Comparison of ENCODE assay signal across 1 cellular context in the genomic region with DNA sequence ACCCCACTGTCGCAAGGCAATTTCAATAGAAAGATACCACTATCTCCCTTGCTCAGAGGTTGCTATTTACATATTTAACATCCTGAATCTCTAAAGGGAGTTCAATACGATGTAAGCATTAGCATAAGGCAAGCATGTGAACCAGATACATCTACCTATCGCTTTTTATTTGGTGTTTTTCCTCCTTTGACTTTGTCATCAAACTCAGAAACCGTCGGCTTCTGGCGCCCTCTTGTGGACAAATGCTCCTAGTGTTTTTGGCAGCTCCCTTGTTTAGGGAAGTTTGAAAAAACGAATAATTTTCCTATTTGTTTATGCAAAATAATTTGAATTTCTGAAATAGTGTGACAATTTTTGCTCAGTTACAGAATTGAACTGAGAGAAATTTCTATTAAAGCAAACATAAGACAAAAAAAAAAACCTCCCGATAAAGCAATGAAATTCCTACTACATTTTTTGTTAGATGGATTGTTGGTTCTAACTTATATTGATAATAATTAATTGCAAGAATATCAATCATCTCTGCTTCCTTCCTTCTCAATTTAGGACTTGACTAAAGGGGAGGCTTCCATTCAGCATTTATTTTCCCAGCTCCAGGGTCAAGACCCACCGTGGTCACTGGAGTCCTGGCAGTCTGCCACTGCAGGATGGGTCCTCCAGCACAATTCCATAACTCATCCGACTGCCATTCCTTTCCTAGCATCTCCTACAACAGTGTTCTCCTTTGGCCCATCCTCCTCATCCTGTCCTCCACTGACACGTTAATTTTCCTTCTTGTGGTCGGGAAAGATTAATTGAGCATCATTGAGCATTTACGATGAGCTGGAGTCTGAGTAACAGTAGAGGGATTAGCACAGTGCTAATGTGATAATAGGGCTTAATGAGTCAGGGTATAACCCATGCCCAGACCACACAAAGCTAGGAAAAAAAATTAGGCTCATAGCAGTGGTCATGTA.
TF ChIP-seq lines count a peak whose summit lies in the region.

No MANE protein-coding gene starts in this region.

TF ChIP-seq in H1, 55 proteins besides CTCF, POLR2A, EP300 and RAD21:
- TF ChIP-seq CEBPB (IDR thresholded peaks at IDR 0.05; ENCODE audit: low read depth, low read length), result no peak
- TF ChIP-seq, protein P1, sequence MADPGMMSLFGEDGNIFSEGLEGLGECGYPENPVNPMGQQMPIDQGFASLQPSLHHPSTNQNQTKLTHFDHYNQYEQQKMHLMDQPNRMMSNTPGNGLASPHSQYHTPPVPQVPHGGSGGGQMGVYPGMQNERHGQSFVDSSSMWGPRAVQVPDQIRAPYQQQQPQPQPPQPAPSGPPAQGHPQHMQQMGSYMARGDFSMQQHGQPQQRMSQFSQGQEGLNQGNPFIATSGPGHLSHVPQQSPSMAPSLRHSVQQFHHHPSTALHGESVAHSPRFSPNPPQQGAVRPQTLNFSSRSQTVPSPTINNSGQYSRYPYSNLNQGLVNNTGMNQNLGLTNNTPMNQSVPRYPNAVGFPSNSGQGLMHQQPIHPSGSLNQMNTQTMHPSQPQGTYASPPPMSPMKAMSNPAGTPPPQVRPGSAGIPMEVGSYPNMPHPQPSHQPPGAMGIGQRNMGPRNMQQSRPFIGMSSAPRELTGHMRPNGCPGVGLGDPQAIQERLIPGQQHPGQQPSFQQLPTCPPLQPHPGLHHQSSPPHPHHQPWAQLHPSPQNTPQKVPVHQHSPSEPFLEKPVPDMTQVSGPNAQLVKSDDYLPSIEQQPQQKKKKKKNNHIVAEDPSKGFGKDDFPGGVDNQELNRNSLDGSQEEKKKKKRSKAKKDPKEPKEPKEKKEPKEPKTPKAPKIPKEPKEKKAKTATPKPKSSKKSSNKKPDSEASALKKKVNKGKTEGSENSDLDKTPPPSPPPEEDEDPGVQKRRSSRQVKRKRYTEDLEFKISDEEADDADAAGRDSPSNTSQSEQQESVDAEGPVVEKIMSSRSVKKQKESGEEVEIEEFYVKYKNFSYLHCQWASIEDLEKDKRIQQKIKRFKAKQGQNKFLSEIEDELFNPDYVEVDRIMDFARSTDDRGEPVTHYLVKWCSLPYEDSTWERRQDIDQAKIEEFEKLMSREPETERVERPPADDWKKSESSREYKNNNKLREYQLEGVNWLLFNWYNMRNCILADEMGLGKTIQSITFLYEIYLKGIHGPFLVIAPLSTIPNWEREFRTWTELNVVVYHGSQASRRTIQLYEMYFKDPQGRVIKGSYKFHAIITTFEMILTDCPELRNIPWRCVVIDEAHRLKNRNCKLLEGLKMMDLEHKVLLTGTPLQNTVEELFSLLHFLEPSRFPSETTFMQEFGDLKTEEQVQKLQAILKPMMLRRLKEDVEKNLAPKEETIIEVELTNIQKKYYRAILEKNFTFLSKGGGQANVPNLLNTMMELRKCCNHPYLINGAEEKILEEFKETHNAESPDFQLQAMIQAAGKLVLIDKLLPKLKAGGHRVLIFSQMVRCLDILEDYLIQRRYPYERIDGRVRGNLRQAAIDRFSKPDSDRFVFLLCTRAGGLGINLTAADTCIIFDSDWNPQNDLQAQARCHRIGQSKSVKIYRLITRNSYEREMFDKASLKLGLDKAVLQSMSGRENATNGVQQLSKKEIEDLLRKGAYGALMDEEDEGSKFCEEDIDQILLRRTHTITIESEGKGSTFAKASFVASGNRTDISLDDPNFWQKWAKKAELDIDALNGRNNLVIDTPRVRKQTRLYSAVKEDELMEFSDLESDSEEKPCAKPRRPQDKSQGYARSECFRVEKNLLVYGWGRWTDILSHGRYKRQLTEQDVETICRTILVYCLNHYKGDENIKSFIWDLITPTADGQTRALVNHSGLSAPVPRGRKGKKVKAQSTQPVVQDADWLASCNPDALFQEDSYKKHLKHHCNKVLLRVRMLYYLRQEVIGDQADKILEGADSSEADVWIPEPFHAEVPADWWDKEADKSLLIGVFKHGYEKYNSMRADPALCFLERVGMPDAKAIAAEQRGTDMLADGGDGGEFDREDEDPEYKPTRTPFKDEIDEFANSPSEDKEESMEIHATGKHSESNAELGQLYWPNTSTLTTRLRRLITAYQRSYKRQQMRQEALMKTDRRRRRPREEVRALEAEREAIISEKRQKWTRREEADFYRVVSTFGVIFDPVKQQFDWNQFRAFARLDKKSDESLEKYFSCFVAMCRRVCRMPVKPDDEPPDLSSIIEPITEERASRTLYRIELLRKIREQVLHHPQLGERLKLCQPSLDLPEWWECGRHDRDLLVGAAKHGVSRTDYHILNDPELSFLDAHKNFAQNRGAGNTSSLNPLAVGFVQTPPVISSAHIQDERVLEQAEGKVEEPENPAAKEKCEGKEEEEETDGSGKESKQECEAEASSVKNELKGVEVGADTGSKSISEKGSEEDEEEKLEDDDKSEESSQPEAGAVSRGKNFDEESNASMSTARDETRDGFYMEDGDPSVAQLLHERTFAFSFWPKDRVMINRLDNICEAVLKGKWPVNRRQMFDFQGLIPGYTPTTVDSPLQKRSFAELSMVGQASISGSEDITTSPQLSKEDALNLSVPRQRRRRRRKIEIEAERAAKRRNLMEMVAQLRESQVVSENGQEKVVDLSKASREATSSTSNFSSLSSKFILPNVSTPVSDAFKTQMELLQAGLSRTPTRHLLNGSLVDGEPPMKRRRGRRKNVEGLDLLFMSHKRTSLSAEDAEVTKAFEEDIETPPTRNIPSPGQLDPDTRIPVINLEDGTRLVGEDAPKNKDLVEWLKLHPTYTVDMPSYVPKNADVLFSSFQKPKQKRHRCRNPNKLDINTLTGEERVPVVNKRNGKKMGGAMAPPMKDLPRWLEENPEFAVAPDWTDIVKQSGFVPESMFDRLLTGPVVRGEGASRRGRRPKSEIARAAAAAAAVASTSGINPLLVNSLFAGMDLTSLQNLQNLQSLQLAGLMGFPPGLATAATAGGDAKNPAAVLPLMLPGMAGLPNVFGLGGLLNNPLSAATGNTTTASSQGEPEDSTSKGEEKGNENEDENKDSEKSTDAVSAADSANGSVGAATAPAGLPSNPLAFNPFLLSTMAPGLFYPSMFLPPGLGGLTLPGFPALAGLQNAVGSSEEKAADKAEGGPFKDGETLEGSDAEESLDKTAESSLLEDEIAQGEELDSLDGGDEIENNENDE (IDR thresholded peaks at IDR 0.05; ENCODE audit: insufficient replicate concordance, low read length), result peak; percentile 34
